9 cellular contexts compared by ENCODE assay signal in genomic region chr3:197752107-197752506, GRCh38. TPM values are rescaled to one million over a fixed set of nuclear protein-coding genes. Genes with fewer than 3 reads are reported as not detected.
A peak's percentile ranks its signal among the peaks of the same experiment; 100 is the strongest.
DNase-seq lines count a peak whose midpoint lies in the region; ATAC-seq, FAIRE-seq and TF ChIP-seq lines count a peak whose summit lies in the region.
"Had no signal": no experiment of that assay in that cellular context is flagged by ENCODE, and none has a peak within 500 bp of the region (broad histone marks: within the 10 kb centered on the region; RNA-seq: fewer than 3 reads in every experiment).

No MANE protein-coding gene starts in this region.

- H3K9me3 ChIP-seq in heart right ventricle (no peaks in the 10 kb centered on the region), tibial artery (no peaks in the 10 kb centered on the region)

- WGBS in heart right ventricle, 2 donors, result 81 to 84% methylated on average over 5 of the region's 5 CpGs
- WGBS in lower leg skin, 2 donors, result 86 to 91% methylated on average over 5 of the region's 5 CpGs

- no peak for FAIRE-seq in frontal cortex (lab: Jason Lieb, UNC)
- FAIRE-seq: TTC549 had no signal

- peaks cover 0 to 8% (median 5%) of the 10 kb centered on the region in 9 donors for H3K36me3 ChIP-seq in heart right ventricle
- no peaks in the 10 kb centered on the region for H3K36me3 ChIP-seq in tibial artery

- H3K27ac ChIP-seq in heart right ventricle (peak overlapping the region in 9 of 10 donors; percentile 85 to 98 (median 97)), VCaP (peak overlapping the region; percentile 92), tibial artery (peak overlapping the region; percentile 92 to 99)

- H3K4me3 ChIP-seq in heart right ventricle, result peak overlapping the region in 8 of 10 donors; percentile 79 to 94 (median 88)
- H3K4me3 ChIP-seq in fibroblast of villous mesenchyme (ENCODE audit: low read depth, low read length), result peak overlapping the region; percentile 11
- H3K4me3 ChIP-seq in tibial artery, result peak overlapping the region in 1 of 2 donors; percentile 94
- H3K4me3 ChIP-seq in lower leg skin (ENCODE audit: low read depth, poor library complexity, severe bottlenecking), result no peak overlapping the region

- ATAC-seq in heart right ventricle (no peak), Right ventricle myocardium inferior (no peak)

- intact Hi-C loops in heart right ventricle (cut with DNase I) (loop anchor here in 5 of 10 donors (5.0 kb wide), 2 partner anchors 40 kb away; partner anchors contain the start of gene LRCH3 (in 5 of the 5)), Right ventricle myocardium inferior (cut with DNase I) (loop anchor here (5.0 kb wide), 1 partner anchor 40 kb away; the partner anchor contains the start of gene LRCH3), tibial artery (cut with DNase I; ENCODE audit: low total_unique reads) (loop anchor here (5.0 to 10.0 kb wide), 2 partner anchors 40 to 53 kb away; no protein-coding TSS in a partner anchor), lower leg skin (cut with DNase I; ENCODE audit: low total_unique reads) (no loop called here)

- H3K4me1 ChIP-seq in heart right ventricle (peaks cover 5 to 73% (median 48%) of the 10 kb centered on the region in 9 donors), tibial artery (peaks cover 0 to 36% (median 20%) of the 10 kb centered on the region in 4 donors)

- no peak for TF ChIP-seq CTCF in heart right ventricle (IDR thresholded peaks at IDR 0.05)
- TF ChIP-seq CTCF in VCaP (conservative IDR thresholded peaks at IDR 0.05), result no peak
- TF ChIP-seq CTCF in fibroblast of villous mesenchyme (IDR thresholded peaks at IDR 0.05; ENCODE audit: insufficient read depth, low read depth, low read length), result no peak
- no peak for TF ChIP-seq CTCF in tibial artery (IDR thresholded peaks at IDR 0.05)
- no peak for TF ChIP-seq CTCF in lower leg skin (IDR thresholded peaks at IDR 0.05)

- no peak for TF ChIP-seq POLR2A in lower leg skin (IDR thresholded peaks at IDR 0.05)

- DNase-seq in heart right ventricle (no peak), Right ventricle myocardium inferior (ENCODE audit: missing footprints) (no peak), fibroblast of villous mesenchyme (ENCODE audit: low read depth) (no peak), tibial artery (no peak), frontal cortex (ENCODE audit: low spot score in 2 of 2) (no peak), iPS-NIHi7 (ENCODE audit: extremely low spot score) (no peak), lower leg skin (ENCODE audit: low spot score in 2 of 2) (no peak)

- H3K27me3 ChIP-seq in heart right ventricle (no peaks in the 10 kb centered on the region), tibial artery (no peaks in the 10 kb centered on the region)

RNA-seq across cellular contexts. Expression of gene FYTTD1, which starts 2.4 kb away (rescaled TPM):
- 100 to 1,000 TPM in 1 of 10 donors, 10 to 100 TPM in 9; 63.5 to 111 (median 82.4) TPM for total RNA-seq in heart right ventricle
- polyA plus RNA-seq in heart right ventricle, result 10 to 100 TPM; 16.5 to 17.9 TPM
- total RNA-seq in Right ventricle myocardium inferior, result 65.2 TPM
- total RNA-seq in fibroblast of villous mesenchyme, result 43.5 and 58.3 TPM in 2 replicates
- 61.1 TPM for total RNA-seq in frontal cortex
- total RNA-seq in lower leg skin, result 10 to 100 TPM; 44.6 to 65.1 (median 54.3) TPM

RNA-seq across cellular contexts. Expression of gene RUBCN, which starts 15.4 kb away (rescaled TPM):
- total RNA-seq in heart right ventricle, result 10 to 100 TPM; 23.6 to 51.4 (median 35.7) TPM
- 10 to 100 TPM in 1 of 2 donors, 1 to 10 TPM in 1; 9.7 to 16.5 TPM for polyA plus RNA-seq in heart right ventricle
- 19.3 TPM for total RNA-seq in Right ventricle myocardium inferior
- 26.4 and 28.1 TPM in 2 replicates for total RNA-seq in fibroblast of villous mesenchyme
- total RNA-seq in frontal cortex, result 27.3 TPM
- 10 to 100 TPM; 29.1 to 50.2 (median 40.7) TPM for total RNA-seq in lower leg skin

RNA-seq across cellular contexts. Expression of gene LRCH3, which starts 38.9 kb away (rescaled TPM):
- 10 to 100 TPM; 21.5 to 33.2 (median 28.0) TPM for total RNA-seq in heart right ventricle
- 10 to 100 TPM in 1 of 2 donors, 1 to 10 TPM in 1; 7.1 to 12.1 TPM for polyA plus RNA-seq in heart right ventricle
- 17.9 TPM for total RNA-seq in Right ventricle myocardium inferior
- total RNA-seq in fibroblast of villous mesenchyme, result 96.3 and 149 TPM in 2 replicates
- 71.7 TPM for total RNA-seq in frontal cortex
- 10 to 100 TPM; 22.5 to 34.3 (median 27.7) TPM for total RNA-seq in lower leg skin
